8 cellular contexts compared by ENCODE assay signal in the genomic region with DNA sequence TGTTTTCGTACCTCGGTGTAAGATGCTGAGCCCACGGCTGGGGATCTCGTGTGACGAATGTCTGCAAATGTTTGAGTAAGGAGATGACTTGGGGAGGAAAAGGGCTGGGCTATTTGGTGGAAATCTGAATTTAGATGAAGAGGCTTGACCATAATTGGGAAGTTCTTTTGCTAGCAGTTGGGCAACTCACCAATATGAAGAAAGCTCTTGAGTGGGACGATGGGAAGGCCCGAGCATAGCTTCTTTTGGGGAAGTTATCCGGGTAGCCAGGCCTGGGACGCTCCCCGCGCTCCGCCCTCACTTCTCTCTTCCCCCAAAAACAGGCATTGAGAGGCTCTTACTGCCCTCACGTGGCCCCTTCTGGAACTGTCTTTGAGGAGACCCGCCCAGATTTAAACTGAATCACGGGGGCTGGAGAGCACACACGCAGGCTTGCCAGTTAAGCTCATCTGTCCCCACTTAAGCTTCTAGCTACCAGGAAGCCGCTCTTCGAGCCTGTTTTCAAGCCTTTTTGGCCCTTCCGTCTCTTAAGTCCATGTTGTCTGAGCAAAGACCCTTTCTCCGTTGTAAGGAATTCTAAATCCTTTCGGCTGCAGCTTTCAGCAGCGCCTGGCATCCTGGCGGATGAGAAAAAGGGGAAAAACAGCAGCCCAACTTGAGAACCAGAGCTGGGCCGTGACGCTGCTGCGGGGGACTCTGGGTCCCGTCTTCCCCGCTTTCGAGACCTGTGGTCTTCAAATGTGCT.
DNase-seq lines count a peak whose midpoint lies in the region; ATAC-seq and TF ChIP-seq lines count a peak whose summit lies in the region.

No MANE protein-coding gene starts in this region.

- 6 to 16% (median 8%) methylated on average over 25 to 29 of the region's 29 CpGs for WGBS in spleen, 5 donors

- peak overlapping the region; percentile 83 for H3K27ac ChIP-seq in caudate nucleus (ENCODE audit: low read depth, low read length)
- peak overlapping the region; percentile 58 to 95 (median 90) for H3K27ac ChIP-seq in spleen

- no peaks in the 10 kb centered on the region for H3K27me3 ChIP-seq in spleen (replicated peaks in 1 of 7)

- intact Hi-C loops in spleen (cut with DNase I; ENCODE audit: low total_unique reads), result loop anchor here (5.0 kb wide), 1 partner anchor 454 kb away; no protein-coding TSS in a partner anchor

- H3K4me3 ChIP-seq in AG09309 (ENCODE audit: control insufficient read depth, low read depth, low read length) (peak overlapping the region; percentile 35), WI38 (ENCODE audit: low read depth, low read length) (peak overlapping the region; percentile 49), spleen (peak overlapping the region in 7 of 8 donors; percentile 6 to 58 (median 27))

- peaks cover 0 to 10% (median 0%) of the 10 kb centered on the region in 6 donors for H3K36me3 ChIP-seq in spleen

- H3K9me3 ChIP-seq in spleen, result no peaks in the 10 kb centered on the region

- TF ChIP-seq POLR2A in spleen (IDR thresholded peaks at IDR 0.05), result peak in 1 of 3 donors; percentile 21

- TF ChIP-seq CTCF in AG09309 (IDR thresholded peaks at IDR 0.05; ENCODE audit: control insufficient read depth, insufficient read depth, low read depth, low read length, missing control alignments) (peak; percentile 87), WI38 (IDR thresholded peaks at IDR 0.05; ENCODE audit: low read depth, low read length) (peak; percentile 79), spleen (IDR thresholded peaks at IDR 0.05 in 8 of 11, conservative IDR thresholded peaks at IDR 0.05 in 3 of 11) (peak; percentile 85 to 97 (median 91))

- ATAC-seq in GM18868 (IDR thresholded peaks at IDR 0.05; ENCODE audit: unreplicated experiment) (peak; percentile 92), HG03103 (IDR thresholded peaks at IDR 0.05; ENCODE audit: low read depth, unreplicated experiment) (peak; percentile 92)

- H3K4me1 ChIP-seq in spleen, result peaks cover 10 to 40% (median 21%) of the 10 kb centered on the region in 6 donors

- DNase-seq in AG09309 (ENCODE audit: low read depth) (peak; percentile 80), NCI-H2171 treated with DMSO at 0.1 percent for 48 hours (lab: John Stamatoyannopoulos, UW) (peak; percentile 80), caudate nucleus (lab: John Stamatoyannopoulos, UW) (peak; percentile 18 to 95 (median 74)), inferior parietal cortex (ENCODE audit: extremely low spot score) (peak; percentile 94), spleen (peak; percentile 95)

Comparison
In these comparisons a context has a peak if more than half of its experiments do, and no peak if none do; other contexts are left out.
1. Peak in every context shown above with its lines: DNase-seq, ATAC-seq, H3K4me3 ChIP-seq and H3K27ac ChIP-seq.